8 cellular contexts compared by ENCODE assay signal in genomic region chr5:118791986-118792734, GRCh38.
A peak's percentile ranks its signal among the peaks of the same experiment; 100 is the strongest.
DNase-seq lines count a peak whose midpoint lies in the region; ATAC-seq, FAIRE-seq and TF ChIP-seq lines count a peak whose summit lies in the region.

No MANE protein-coding gene starts in this region.

- H3K9ac ChIP-seq in Karpas-422 (ENCODE audit: low read length) (no peak overlapping the region), liver (ENCODE audit: low read depth in 1 of 2, low read length in 2 of 2) (peak overlapping the region in 1 of 2 donors; percentile 42)

- H3K4me2 ChIP-seq in A549 (no peak overlapping the region), Karpas-422 (ENCODE audit: low read depth, low read length, poor library complexity, severe bottlenecking) (no peak overlapping the region)

- no peaks in the 10 kb centered on the region for H3K79me2 ChIP-seq in Karpas-422 (ENCODE audit: low read length)

- H3K27me3 ChIP-seq in H7 (ENCODE audit: control insufficient read depth, insufficient read depth, low read length) (no peaks in the 10 kb centered on the region), Karpas-422 (ENCODE audit: low read length) (no peaks in the 10 kb centered on the region), liver (ENCODE audit: control insufficient read depth in 4 of 4, insufficient read depth in 4 of 4, low read length in 3 of 4) (no peaks in the 10 kb centered on the region), testis (no peaks in the 10 kb centered on the region)

- POLR2A ChIA-PET in A549 (lab: Yijun Ruan, JAX), result no interaction called here

- no peaks in the 10 kb centered on the region for H3K9me3 ChIP-seq in A549
- H3K9me3 ChIP-seq in Karpas-422 (ENCODE audit: low read length), result no peaks in the 10 kb centered on the region
- H3K9me3 ChIP-seq in liver (ENCODE audit: control insufficient read depth in 4 of 4, low read length in 3 of 4), result no peaks in the 10 kb centered on the region
- no peaks in the 10 kb centered on the region for H3K9me3 ChIP-seq in testis

- FAIRE-seq in A549 (lab: Jason Lieb, UNC), result peak; percentile 13

- DNase-seq in A549 (ENCODE audit: low read depth in 1 of 2, low spot score in 1 of 2) (peak; percentile 18 to 66), GM04503 (ENCODE audit: low read depth) (peak; percentile 22), H7 (peak; percentile 48), Karpas-422 (peak; percentile 74), RPMI7951 (ENCODE audit: low read depth) (peak; percentile 55), coronary artery (ENCODE audit: low spot score) (no peak), testis (peak; percentile 64)

- no peak overlapping the region for H3K27ac ChIP-seq in A549
- no peak overlapping the region for H3K27ac ChIP-seq in Karpas-422 (ENCODE audit: low read length)
- peak overlapping the region in 1 of 2 donors; percentile 17 for H3K27ac ChIP-seq in coronary artery
- peak overlapping the region in 1 of 2 donors; percentile 29 for H3K27ac ChIP-seq in liver (ENCODE audit: low read depth in 1 of 2, low read length in 2 of 2)
- H3K27ac ChIP-seq in testis, result peak overlapping the region in 1 of 2 donors; percentile 28

- TF ChIP-seq CTCF in A549 (IDR thresholded peaks at IDR 0.05) (peak; percentile 71), coronary artery (IDR thresholded peaks at IDR 0.05) (peak; percentile 59), liver (IDR thresholded peaks at IDR 0.05; ENCODE audit: low read depth, low read length, missing input control) (peak; percentile 92), testis (IDR thresholded peaks at IDR 0.05) (peak; percentile 55 to 74 (median 72))

- H2AFZ ChIP-seq in Karpas-422 (ENCODE audit: low read length), result no peak overlapping the region

- H3K4me1 ChIP-seq in A549 (no peaks in the 10 kb centered on the region), Karpas-422 (ENCODE audit: low read length) (no peaks in the 10 kb centered on the region), liver (ENCODE audit: control insufficient read depth in 4 of 4, insufficient read depth in 4 of 4, low read length in 3 of 4) (peaks cover 0 to 29% (median 18%) of the 10 kb centered on the region in 4 donors), testis (peaks cover 10% of the 10 kb centered on the region)

- H3K4me3 ChIP-seq in A549 (no peak overlapping the region), H7 (ENCODE audit: insufficient read depth, low read depth, low read length) (no peak overlapping the region), Karpas-422 (ENCODE audit: low read length) (no peak overlapping the region), coronary artery (peak overlapping the region; percentile 50), liver (ENCODE audit: low read depth in 1 of 3, low read length in 3 of 3) (peak overlapping the region in 2 of 3 donors; percentile 33 to 38), testis (no peak overlapping the region)

- no peak for TF ChIP-seq POLR2A in A549 (IDR thresholded peaks at IDR 0.05; ENCODE audit: low read length)
- no peak for TF ChIP-seq POLR2A in testis (IDR thresholded peaks at IDR 0.05)

- no peak for TF ChIP-seq EP300 in A549 (IDR thresholded peaks at IDR 0.05)

- WGBS in A549 (ENCODE audit: missing lambda C conversion rate), result 26% methylated on average over 7 of the region's 7 CpGs
- 33% methylated on average over 7 of the region's 7 CpGs for WGBS in liver
- WGBS in testis, 2 donors, result 39 to 48% methylated on average over 7 of the region's 7 CpGs

- CTCF ChIA-PET in A549 (lab: Yijun Ruan, JAX), result interaction anchor here (0.6 to 2.6 kb wide), 17 partner anchors 8 to 1058 kb away, joined by 3 to 15 read pairs (median 4); no protein-coding TSS in a partner anchor

- ATAC-seq in A549, result peak; percentile 88 to 97

- no peaks in the 10 kb centered on the region for H3K36me3 ChIP-seq in H7 (replicated peaks; ENCODE audit: control insufficient read depth, insufficient read depth, low read length)
- no peaks in the 10 kb centered on the region for H3K36me3 ChIP-seq in Karpas-422 (ENCODE audit: insufficient read depth, low read length)
- no peaks in the 10 kb centered on the region for H3K36me3 ChIP-seq in liver (ENCODE audit: control insufficient read depth in 4 of 4, insufficient read depth in 3 of 4, low read depth in 1 of 4, low read length in 3 of 4)
- no peaks in the 10 kb centered on the region for H3K36me3 ChIP-seq in testis (ENCODE audit: low read depth, missing control alignments)

- peak; percentile 75 to 81 for TF ChIP-seq RAD21 in A549 (conservative IDR thresholded peaks at IDR 0.05 in 1 of 2, IDR thresholded peaks at IDR 0.05 in 1 of 2)
- TF ChIP-seq RAD21 in liver (IDR thresholded peaks at IDR 0.05), result peak; percentile 93 to 94

- H3K9me2 ChIP-seq in Karpas-422 (replicated peaks; ENCODE audit: insufficient read depth, low read length), result no peaks in the 10 kb centered on the region

- intact Hi-C loops in testis (cut with DNase I; ENCODE audit: low total_unique reads), result no loop called here

- H4K20me1 ChIP-seq in Karpas-422 (ENCODE audit: insufficient read depth, low read depth, low read length), result no peaks in the 10 kb centered on the region

TF ChIP-seq in A549, 52 proteins besides CTCF, POLR2A, EP300 and RAD21:
- peak; percentile 58 for TF ChIP-seq SMC3 (IDR thresholded peaks at IDR 0.05)
- TF ChIP-seq HDAC2 (IDR thresholded peaks at IDR 0.05), result no peak
- TF ChIP-seq ZC3H11A (IDR thresholded peaks at IDR 0.05), result no peak
- TF ChIP-seq NPAS2 (CRISPR knock-in tag; IDR thresholded peaks at IDR 0.05; ENCODE audit: borderline replicate concordance), result no peak

TF ChIP-seq in liver, 16 proteins besides CTCF, POLR2A, EP300 and RAD21:
- TF ChIP-seq FOXA2 (IDR thresholded peaks at IDR 0.05), result peak; percentile 28
- TF ChIP-seq SP1 (IDR thresholded peaks at IDR 0.05), result no peak

Comparison
In these comparisons a context has a peak if more than half of its experiments do, and no peak if none do; other contexts are left out.
1. H3K4me3 ChIP-seq: peak in coronary artery (single experiment) and liver (2 of 3); none in A549 (single experiment), H7 (single experiment), Karpas-422 (single experiment) and testis (0 of 2).
2. Peak in every context shown above with its lines, with median percentiles within 50 percentile points of each other: CTCF ChIP-seq.